ENCODE assay signal across 11 cellular contexts in genomic region chr14:96117101-96117897, GRCh38.
DNase-seq lines count a peak whose midpoint lies in the region; ATAC-seq lines count a peak whose summit lies in the region.
"Had no signal": no experiment of that assay in that cellular context is flagged by ENCODE, and none has a peak within 500 bp of the region (broad histone marks: within the 10 kb centered on the region; RNA-seq: fewer than 3 reads in every experiment).

No MANE protein-coding gene starts in this region.

- in situ Hi-C loops in T47D (cut with HindIII; ENCODE audit: low pct_unique_long_range_greater_than_20kb, low sequenced_read_pairs) = loop anchor here (25.0 kb wide), 1 partner anchor 170 kb away; no protein-coding TSS in a partner anchor

- intact Hi-C loops in posterior cingulate gyrus (cut with DNase I) = no loop called here

- H3K27me3 Mint-ChIP-seq in activated naive CD4-positive, alpha-beta T cell treated with anti-CD3 and anti-CD28 coated beads, Interleukin-2, amount 10 ng/mL, durations not matched to agents 7 days and 5 days = peaks cover 4% of the 10 kb centered on the region
- peaks cover 9% of the 10 kb centered on the region for H3K27me3 Mint-ChIP-seq in stimulated activated naive CD8-positive, alpha-beta T cell treated with anti-CD3 and anti-CD28 coated beads, Interleukin-15, amount 100 ng/mL, for 72 hours
- H3K27me3 Mint-ChIP-seq: activated CD4-positive, alpha-beta T cell treated with anti-CD3 and anti-CD28 coated beads, Interleukin-2, amount 10 ng/mL, durations not matched to agents 24 days and 14 days had no signal

- no peak overlapping the region for H3K4me3 Mint-ChIP-seq in activated naive CD4-positive, alpha-beta T cell treated with anti-CD3 and anti-CD28 coated beads, Interleukin-2, amount 10 ng/mL, durations not matched to agents 7 days and 5 days
- H3K4me3 Mint-ChIP-seq in stimulated activated naive CD8-positive, alpha-beta T cell treated with anti-CD3 and anti-CD28 coated beads, Interleukin-15, amount 100 ng/mL, for 72 hours = no peak overlapping the region
- H3K4me3 Mint-ChIP-seq: activated CD4-positive, alpha-beta T cell treated with anti-CD3 and anti-CD28 coated beads, Interleukin-2, amount 10 ng/mL, durations not matched to agents 24 days and 14 days; H9 had no signal

- peaks cover 5 to 11% of the 10 kb centered on the region in 2 donors for H3K36me3 Mint-ChIP-seq in activated naive CD4-positive, alpha-beta T cell treated with anti-CD3 and anti-CD28 coated beads, Interleukin-2, amount 50 U/mL, for 72 hours
- no peaks in the 10 kb centered on the region for H3K36me3 Mint-ChIP-seq in activated naive CD4-positive, alpha-beta T cell treated with anti-CD3 and anti-CD28 coated beads, Interleukin-2, amount 10 ng/mL, durations not matched to agents 7 days and 5 days

- peaks cover 13% of the 10 kb centered on the region for H3K4me1 Mint-ChIP-seq in activated naive CD4-positive, alpha-beta T cell treated with anti-CD3 and anti-CD28 coated beads, Interleukin-2, amount 10 ng/mL, durations not matched to agents 7 days and 5 days
- H3K4me1 Mint-ChIP-seq in stimulated activated naive CD8-positive, alpha-beta T cell treated with anti-CD3 and anti-CD28 coated beads, Interleukin-15, amount 100 ng/mL, for 72 hours = peaks cover 29% of the 10 kb centered on the region
- H3K4me1 Mint-ChIP-seq: H9 had no signal

- CTCF ChIA-PET in activated naive CD4-positive, alpha-beta T cell treated with anti-CD3 and anti-CD28 coated beads, Interleukin-2, amount 10 ng/mL, durations not matched to agents 7 days and 5 days (lab: Charles Lee) = no interaction called here

- peak overlapping the region; percentile 4 to 56 for H3K27ac Mint-ChIP-seq in activated naive CD4-positive, alpha-beta T cell treated with anti-CD3 and anti-CD28 coated beads, Interleukin-2, amount 50 U/mL, for 72 hours
- H3K27ac Mint-ChIP-seq in activated naive CD4-positive, alpha-beta T cell treated with anti-CD3 and anti-CD28 coated beads, Interleukin-2, amount 10 ng/mL, durations not matched to agents 7 days and 5 days = no peak overlapping the region
- peak overlapping the region in 1 of 2 donors; percentile 72 for H3K27ac Mint-ChIP-seq in stimulated activated naive CD8-positive, alpha-beta T cell treated with anti-CD3 and anti-CD28 coated beads, Interleukin-15, amount 100 ng/mL, for 72 hours
- H3K27ac Mint-ChIP-seq: activated CD4-positive, alpha-beta T cell treated with anti-CD3 and anti-CD28 coated beads, Interleukin-2, amount 10 ng/mL, durations not matched to agents 24 days and 14 days; H9 had no signal

- DNase-seq in activated naive CD4-positive, alpha-beta T cell treated with anti-CD3 and anti-CD28 coated beads, Interleukin-2, amount 50 U/mL, for 72 hours (ENCODE audit: low spot score in 2 of 2) = no peak
- DNase-seq in activated naive CD4-positive, alpha-beta T cell treated with anti-CD3 and anti-CD28 coated beads, Interleukin-2, amount 10 ng/mL, durations not matched to agents 7 days and 5 days = no peak
- DNase-seq in NCI-H2171 treated with DMSO at 0.1 percent for 48 hours (lab: John Stamatoyannopoulos, UW) (peak; percentile 89), T47D (ENCODE audit: low read depth in 1 of 2, low spot score in 1 of 2) (peak; percentile 17 to 91), posterior cingulate gyrus (no peak)
- DNase-seq in stimulated activated naive CD8-positive, alpha-beta T cell treated with anti-CD3 and anti-CD28 coated beads, Interleukin-15, amount 100 ng/mL, for 72 hours = no peak
- DNase-seq: activated CD4-positive, alpha-beta T cell treated with anti-CD3 and anti-CD28 coated beads, Interleukin-2, amount 10 ng/mL, durations not matched to agents 24 days and 14 days; H9; hippocampal formation had no signal

- peak; percentile 56 for ATAC-seq in activated naive CD4-positive, alpha-beta T cell treated with anti-CD3 and anti-CD28 coated beads, Interleukin-2, amount 50 U/mL, for 72 hours
- ATAC-seq in stimulated activated naive CD8-positive, alpha-beta T cell treated with anti-CD3 and anti-CD28 coated beads, Interleukin-15, amount 100 ng/mL, for 72 hours = peak; percentile 53
- ATAC-seq in GM18870 (IDR thresholded peaks at IDR 0.05; ENCODE audit: unreplicated experiment) (no peak), HG03521 (IDR thresholded peaks at IDR 0.05; ENCODE audit: unreplicated experiment) (no peak)

- H3K9me3 Mint-ChIP-seq in activated naive CD4-positive, alpha-beta T cell treated with anti-CD3 and anti-CD28 coated beads, Interleukin-2, amount 50 U/mL, for 72 hours = peaks cover 6 to 8% of the 10 kb centered on the region in 2 donors
- H3K9me3 Mint-ChIP-seq in activated naive CD4-positive, alpha-beta T cell treated with anti-CD3 and anti-CD28 coated beads, Interleukin-2, amount 10 ng/mL, durations not matched to agents 7 days and 5 days = peaks cover 8% of the 10 kb centered on the region
- peaks cover 15 to 23% of the 10 kb centered on the region in 2 donors for H3K9me3 Mint-ChIP-seq in stimulated activated naive CD8-positive, alpha-beta T cell treated with anti-CD3 and anti-CD28 coated beads, Interleukin-15, amount 100 ng/mL, for 72 hours

Comparison
In these comparisons a context has a peak if more than half of its experiments do, and no peak if none do; other contexts are left out.
1. ATAC-seq: peak in activated naive CD4-positive, alpha-beta T cell treated with anti-CD3 and anti-CD28 coated beads, Interleukin-2, amount 50 U/mL, for 72 hours (2 of 2) and stimulated activated naive CD8-positive, alpha-beta T cell treated with anti-CD3 and anti-CD28 coated beads, Interleukin-15, amount 100 ng/mL, for 72 hours (single experiment); none in GM18870 (single experiment) and HG03521 (single experiment).
2. DNase-seq: peak in NCI-H2171 treated with DMSO at 0.1 percent for 48 hours (single experiment) and T47D (2 of 2); none in activated naive CD4-positive, alpha-beta T cell treated with anti-CD3 and anti-CD28 coated beads, Interleukin-2, amount 50 U/mL, for 72 hours (0 of 2), activated naive CD4-positive, alpha-beta T cell treated with anti-CD3 and anti-CD28 coated beads, Interleukin-2, amount 10 ng/mL, durations not matched to agents 7 days and 5 days (single experiment), stimulated activated naive CD8-positive, alpha-beta T cell treated with anti-CD3 and anti-CD28 coated beads, Interleukin-15, amount 100 ng/mL, for 72 hours (0 of 2) and posterior cingulate gyrus (0 of 10).